ENCODE assay signal across 9 cellular contexts in genomic region chr2:162317058-162317742, GRCh38. TPM values are rescaled to one million over a fixed set of nuclear protein-coding genes. Genes with fewer than 3 reads are reported as not detected.
A peak's percentile ranks its signal among the peaks of the same experiment; 100 is the strongest.
DNase-seq lines count a peak whose midpoint lies in the region; ATAC-seq, FAIRE-seq and TF ChIP-seq lines count a peak whose summit lies in the region.
"Had no signal": no experiment of that assay in that cellular context is flagged by ENCODE, and none has a peak within 500 bp of the region (broad histone marks: within the 10 kb centered on the region; RNA-seq: fewer than 3 reads in every experiment).

No MANE protein-coding gene starts in this region.

- H3K27ac ChIP-seq in SJSA1 (no peak overlapping the region), skin epidermis (peak overlapping the region in 17 of 21 experiments; percentile 86 to 99 (median 94))

- H3K4me3 ChIP-seq in SJSA1 = peak overlapping the region; percentile 82
- peak overlapping the region; percentile 78 for H3K4me3 ChIP-seq in fibroblast of mammary gland (ENCODE audit: control insufficient read depth, low read depth, low read length)
- peak overlapping the region; percentile 56 to 98 (median 77) for H3K4me3 ChIP-seq in skin epidermis

- DNase-seq in GM18507 (ENCODE audit: extremely low spot score, insufficient read length, low read depth) = no peak
- DNase-seq in SJSA1 (ENCODE audit: low read depth in 1 of 2, low spot score in 2 of 2) = no peak
- DNase-seq in fibroblast of mammary gland (ENCODE audit: low read depth) = no peak
- no peak for DNase-seq in NCI-H1436 treated with DMSO at 0.1 percent for 48 hours (lab: John Stamatoyannopoulos, UW)
- no peak for DNase-seq in iPS-NIHi11 (ENCODE audit: low spot score)
- DNase-seq: NCI-H1092 treated with DMSO at 0.1 percent for 48 hours had no signal

- FAIRE-seq in GM18507 (lab: Jason Lieb, UNC) = peak; percentile 59

- no peaks in the 10 kb centered on the region for H3K36me3 ChIP-seq in SJSA1

- TF ChIP-seq CTCF in fibroblast of mammary gland (conservative IDR thresholded peaks at IDR 0.05; ENCODE audit: control insufficient read depth, insufficient read depth, low read depth, low read length) = no peak

- H3K4me1 ChIP-seq in SJSA1 (replicated peaks) = peaks cover 16% of the 10 kb centered on the region

- H3K27me3 ChIP-seq in SJSA1 (replicated peaks) = no peaks in the 10 kb centered on the region

- H3K9me3 ChIP-seq in SJSA1 (replicated peaks) = no peaks in the 10 kb centered on the region

- ATAC-seq in HG02884 (IDR thresholded peaks at IDR 0.05; ENCODE audit: unreplicated experiment) (no peak), GM18861 (IDR thresholded peaks at IDR 0.05; ENCODE audit: unreplicated experiment) (no peak)

RNA-seq across cellular contexts. Expression of gene IFIH1, which starts 1.3 kb away (rescaled TPM):
- 2.7 and 2.8 TPM in 2 replicates for total RNA-seq in SJSA1 (2014; rRNA removed; shearing (Covaris generic))

RNA-seq across cellular contexts. Expression of gene GCA, which starts 26.7 kb away (rescaled TPM):
- 3.1 and 6.8 TPM in 2 replicates for total RNA-seq in SJSA1 (2014; rRNA removed; shearing (Covaris generic))
